8 cellular contexts compared by ENCODE assay signal in genomic region chr17:19361975-19362292, GRCh38. TPM values are rescaled to one million over a fixed set of nuclear protein-coding genes. Genes with fewer than 3 reads are reported as not detected.
DNase-seq lines count a peak whose midpoint lies in the region; ATAC-seq and TF ChIP-seq lines count a peak whose summit lies in the region.

No MANE protein-coding gene starts in this region.

- POLR2A ChIA-PET in activated B cell treated with CpG ODN at 0.5 μM for 24 hours (lab: Charles Lee) = interaction anchor here (1.2 to 2.7 kb wide), 4 partner anchors 16 to 124 kb away, joined by 3 to 38 read pairs (median 6); partner anchors contain the start of gene MAPK7

- H3K4me3 Mint-ChIP-seq in activated B cell treated with CpG ODN at 0.5 μM for 24 hours = peak overlapping the region; percentile 93

- H3K9me3 ChIP-seq in GM23248 (ENCODE audit: low read depth) = no peaks in the 10 kb centered on the region
- no peaks in the 10 kb centered on the region for H3K9me3 ChIP-seq in hepatocyte (ENCODE audit: low read depth)
- no peaks in the 10 kb centered on the region for H3K9me3 ChIP-seq in skeletal muscle satellite cell (replicated peaks; ENCODE audit: low read length)

- H3K27me3 ChIP-seq in GM23248 (replicated peaks; ENCODE audit: insufficient read depth) (no peaks in the 10 kb centered on the region), hepatocyte (no peaks in the 10 kb centered on the region), skeletal muscle satellite cell (ENCODE audit: control insufficient read depth, insufficient read depth, low read length) (no peaks in the 10 kb centered on the region)

- peak overlapping the region; percentile 87 for H2AFZ ChIP-seq in GM23248
- H2AFZ ChIP-seq in hepatocyte = peak overlapping the region; percentile 86

- peak overlapping the region; percentile 77 for H3K4me2 ChIP-seq in GM23248 (ENCODE audit: unreplicated experiment)
- peak overlapping the region; percentile 86 for H3K4me2 ChIP-seq in hepatocyte
- peak overlapping the region; percentile 95 for H3K4me2 ChIP-seq in skeletal muscle satellite cell (ENCODE audit: low read length)

- H3K79me2 ChIP-seq in GM23248 (ENCODE audit: insufficient read depth) (no peaks in the 10 kb centered on the region), hepatocyte (peaks cover 7% of the 10 kb centered on the region)

- in situ Hi-C loops in GM23248 (cut with MboI) = loop anchor here (10.0 to 25.0 kb wide), 2 partner anchors 300 to 403 kb away; no protein-coding TSS in a partner anchor

- intact Hi-C loops in activated B cell treated with CpG ODN at 0.5 μM for 24 hours (cut with micrococcal nuclease) = loop anchor here (1.0 kb wide), 4 partner anchors 16 to 404 kb away; partner anchors contain the start of gene MAPK7

- no peak for DNase-seq in GM23248
- no peak for DNase-seq in activated B cell treated with CpG ODN at 0.5 μM for 24 hours
- no peak for DNase-seq in hepatocyte (ENCODE audit: low spot score)
- DNase-seq in AML-193 (lab: John Stamatoyannopoulos, UW) = no peak
- no peak for DNase-seq in central memory CD4-positive, alpha-beta T cell
- DNase-seq in cerebellar nuclear complex (lab: John Stamatoyannopoulos, UW) = no peak
- no peak for DNase-seq in islet precursor cell

- no peaks in the 10 kb centered on the region for H3K9me3 Mint-ChIP-seq in activated B cell treated with CpG ODN at 0.5 μM for 24 hours

- H3F3A ChIP-seq in GM23248 (ENCODE audit: insufficient read depth) = no peaks in the 10 kb centered on the region

- 8 to 11% methylated on average over 16 of the region's 16 CpGs for WGBS in GM23248 (ENCODE audit: low coverage in 1 of 2, low lambda C conversion rate in 2 of 2, missing lambda C conversion rate in 2 of 2), 2 experiments
- 36% methylated on average over 16 of the region's 16 CpGs for WGBS in hepatocyte (ENCODE audit: low lambda C conversion rate, missing lambda C conversion rate)

- H3K36me3 Mint-ChIP-seq in activated B cell treated with CpG ODN at 0.5 μM for 24 hours (ENCODE audit: low read depth) = no peaks in the 10 kb centered on the region

- CTCF ChIA-PET in activated B cell treated with CpG ODN at 0.5 μM for 24 hours (lab: Charles Lee) = interaction anchor here (0.9 to 3.3 kb wide), 6 partner anchors 9 to 383 kb away, joined by 3 to 76 read pairs (median 8); partner anchors contain the start of gene MAPK7

- H3K27ac Mint-ChIP-seq in activated B cell treated with CpG ODN at 0.5 μM for 24 hours = peak overlapping the region; percentile 14

- peaks cover 5% of the 10 kb centered on the region for H3K4me1 Mint-ChIP-seq in activated B cell treated with CpG ODN at 0.5 μM for 24 hours

- H3K4me1 ChIP-seq in GM23248 (ENCODE audit: insufficient read depth) (peaks cover 7% of the 10 kb centered on the region; the same call in 1 of the 2 replicates), hepatocyte (ENCODE audit: insufficient read depth) (peaks cover 12% of the 10 kb centered on the region), skeletal muscle satellite cell (ENCODE audit: control insufficient read depth, insufficient read depth, low read length) (peaks cover 19% of the 10 kb centered on the region)

- H3K9me2 ChIP-seq in GM23248 (ENCODE audit: insufficient read depth) (no peaks in the 10 kb centered on the region), hepatocyte (replicated peaks; ENCODE audit: insufficient read depth) (no peaks in the 10 kb centered on the region)

- ATAC-seq in activated B cell treated with CpG ODN at 0.5 μM for 24 hours (ENCODE audit: low read depth) = no peak

- H3K27me3 Mint-ChIP-seq in activated B cell treated with CpG ODN at 0.5 μM for 24 hours = peaks cover 4% of the 10 kb centered on the region

- H3K9ac ChIP-seq in GM23248 (peak overlapping the region; percentile 88), skeletal muscle satellite cell (ENCODE audit: low read depth, low read length) (peak overlapping the region; percentile 78)

- peak overlapping the region; percentile 76 for H3K4me3 ChIP-seq in GM23248
- peak overlapping the region; percentile 76 for H3K4me3 ChIP-seq in hepatocyte
- H3K4me3 ChIP-seq in skeletal muscle satellite cell (ENCODE audit: low read length) = peak overlapping the region; percentile 92

- peak overlapping the region; percentile 71 for H3K27ac ChIP-seq in GM23248
- H3K27ac ChIP-seq in hepatocyte = peak overlapping the region; percentile 89

- no peaks in the 10 kb centered on the region for H4K20me1 ChIP-seq in GM23248 (ENCODE audit: insufficient read depth)
- no peaks in the 10 kb centered on the region for H4K20me1 ChIP-seq in hepatocyte (ENCODE audit: insufficient read depth, poor library complexity, severe bottlenecking)

- H3K36me3 ChIP-seq in GM23248 (ENCODE audit: low read depth) = no peaks in the 10 kb centered on the region
- no peaks in the 10 kb centered on the region for H3K36me3 ChIP-seq in hepatocyte (replicated peaks; ENCODE audit: insufficient read depth, low read depth)
- no peaks in the 10 kb centered on the region for H3K36me3 ChIP-seq in skeletal muscle satellite cell (ENCODE audit: insufficient read depth, low read length)

- TF ChIP-seq CTCF in activated B cell treated with CpG ODN at 0.5 μM for 24 hours (IDR thresholded peaks at IDR 0.05) (no peak), hepatocyte (IDR thresholded peaks at IDR 0.05; ENCODE audit: poor library complexity) (no peak)

RNA-seq across cellular contexts. Expression of gene B9D1, which starts 0.6 kb away (rescaled TPM):
- total RNA-seq in GM23248 (2014; rRNA removed; shearing (Covaris generic)) = 14.9 and 15.5 TPM in 2 replicates
- 24.4 and 25.2 TPM in 2 replicates for polyA plus RNA-seq in GM23248 (2016; fragmentation: Nextera tagmentation; extraction: Ambion mirVana)
- 3.3 and 6.7 TPM in 2 replicates for total RNA-seq in activated B cell treated with CpG ODN at 0.5 μM for 24 hours
- 19.0 and 29.6 TPM in 2 replicates for total RNA-seq in hepatocyte
- 30.8 and 51.3 TPM in 2 replicates for polyA plus RNA-seq in hepatocyte
- 26.6 TPM in 2 replicates for total RNA-seq in skeletal muscle satellite cell (2012; rRNA removed)

RNA-seq across cellular contexts. Expression of gene MAPK7, which starts 16.4 kb away (rescaled TPM):
- 11.3 and 21.2 TPM in 2 replicates for total RNA-seq in GM23248 (2014; rRNA removed; shearing (Covaris generic))
- polyA plus RNA-seq in GM23248 (2016; fragmentation: Nextera tagmentation; extraction: Ambion mirVana) (25.7 and 28.6 TPM in 2 replicates), hepatocyte (36.9 and 49.0 TPM in 2 replicates)
- total RNA-seq in activated B cell treated with CpG ODN at 0.5 μM for 24 hours (20.0 and 24.0 TPM in 2 replicates), hepatocyte (19.9 and 26.1 TPM in 2 replicates)
- 16.2 and 18.8 TPM in 2 replicates for total RNA-seq in skeletal muscle satellite cell (2012; rRNA removed)

RNA-seq across cellular contexts. Expression of gene MFAP4, which starts 25.1 kb away (rescaled TPM):
- total RNA-seq in GM23248 (2014; rRNA removed; shearing (Covaris generic)) = 79.0 and 97.8 TPM in 2 replicates
- 155 and 156 TPM in 2 replicates for polyA plus RNA-seq in GM23248 (2016; fragmentation: Nextera tagmentation; extraction: Ambion mirVana)
- total RNA-seq in activated B cell treated with CpG ODN at 0.5 μM for 24 hours = not detected in 2 replicates
- 360 and 362 TPM in 2 replicates for total RNA-seq in hepatocyte
- polyA plus RNA-seq in hepatocyte = 739 and 801 TPM in 2 replicates
- 1.5 and 4.2 TPM in 2 replicates for total RNA-seq in skeletal muscle satellite cell (2012; rRNA removed)

RNA-seq across cellular contexts. Expression of gene RNF112, which starts 49.1 kb away (rescaled TPM):
- 7.8 and 9.1 TPM in 2 replicates for total RNA-seq in GM23248 (2014; rRNA removed; shearing (Covaris generic))
- 0.75 and 0.83 TPM in 2 replicates for polyA plus RNA-seq in GM23248 (2016; fragmentation: Nextera tagmentation; extraction: Ambion mirVana)
- 0.51 TPM in 1 of 2 replicates, not detected in the other for total RNA-seq in activated B cell treated with CpG ODN at 0.5 μM for 24 hours
- total RNA-seq in hepatocyte = 5.4 and 7.8 TPM in 2 replicates
- 8.6 and 11.3 TPM in 2 replicates for polyA plus RNA-seq in hepatocyte
- total RNA-seq in skeletal muscle satellite cell (2012; rRNA removed) = 1.1 and 2.5 TPM in 2 replicates

Comparison
In these comparisons a context has a peak if more than half of its experiments do, and no peak if none do; other contexts are left out.
1. RNA of gene MFAP4, which starts 25.1 kb away (total RNA-seq): 360 to 362 TPM in hepatocyte and 79.0 to 97.8 TPM in GM23248; not detected in activated B cell treated with CpG ODN at 0.5 μM for 24 hours; every median in the first group is over 10 times any median in the second.
2. Peak in every context shown above with its lines, with median percentiles within 50 percentile points of each other: H3K4me2 ChIP-seq and H3K4me3 ChIP-seq.